ENCODE assay signal across 9 cellular contexts in the genomic region with DNA sequence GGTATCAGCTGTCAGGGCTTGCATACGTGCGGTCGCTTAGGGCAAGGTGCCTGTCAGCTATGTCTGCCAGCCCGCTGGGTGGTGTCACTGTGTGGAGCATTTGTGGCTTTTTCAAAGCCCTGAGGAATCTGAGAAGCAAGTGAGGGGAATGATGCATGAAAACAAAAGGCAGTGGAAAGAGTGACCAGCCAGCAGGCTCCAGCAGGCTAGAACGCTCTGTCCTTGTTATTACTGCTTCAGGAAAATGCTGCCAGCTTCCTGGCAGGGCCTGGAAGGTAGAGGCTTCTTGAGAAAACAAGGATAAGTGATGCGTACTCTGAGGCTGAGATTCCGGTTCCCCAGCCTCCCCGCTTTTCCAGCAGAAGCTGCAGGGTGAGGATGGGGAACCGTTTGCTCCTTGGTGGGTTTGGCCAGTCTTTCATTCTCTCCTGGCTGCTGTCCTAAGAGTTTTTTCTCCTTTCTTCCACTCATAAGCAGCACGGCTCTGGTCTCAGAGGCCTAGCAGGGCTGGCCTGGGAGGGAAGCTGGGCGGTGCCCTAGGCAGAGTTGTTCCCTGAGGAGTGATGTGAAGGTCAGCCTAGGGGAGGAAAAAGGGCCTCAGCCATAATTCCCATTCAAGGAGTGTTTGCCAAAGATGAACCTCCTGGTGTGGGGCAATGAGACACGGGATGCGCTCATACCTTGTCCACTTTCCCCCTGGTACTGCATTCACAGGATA. TPM values are rescaled to one million over a fixed set of nuclear protein-coding genes. Genes with fewer than 3 reads are reported as not detected.
DNase-seq lines count a peak whose midpoint lies in the region; ATAC-seq, FAIRE-seq and TF ChIP-seq lines count a peak whose summit lies in the region.
"Had no signal": no experiment of that assay in that cellular context is flagged by ENCODE, and none has a peak within 500 bp of the region (broad histone marks: within the 10 kb centered on the region; RNA-seq: fewer than 3 reads in every experiment).

No MANE protein-coding gene starts in this region.

- H3K27ac ChIP-seq in astrocyte (ENCODE audit: low read depth, low read length): no peak overlapping the region

- H3K4me2 ChIP-seq in astrocyte (ENCODE audit: low read length): no peak overlapping the region

- TF ChIP-seq CTCF in astrocyte (IDR thresholded peaks at IDR 0.05; ENCODE audit: insufficient read depth, low read depth, low read length): no peak

- H3K27ac Mint-ChIP-seq in astrocyte (ENCODE audit: unreplicated experiment): no peak overlapping the region
- H3K27ac Mint-ChIP-seq in stimulated activated effector memory CD8-positive, alpha-beta T cell treated with anti-CD3 and anti-CD28 coated beads, Interleukin-12 subunit alpha, Interleukin-12 subunit beta, amount 100 ng/mL, for 72 hours: no peak overlapping the region

- H3K4me3 Mint-ChIP-seq in astrocyte (ENCODE audit: unreplicated experiment): no peak overlapping the region
- no peak overlapping the region for H3K4me3 Mint-ChIP-seq in stimulated activated effector memory CD8-positive, alpha-beta T cell treated with anti-CD3 and anti-CD28 coated beads, Interleukin-12 subunit alpha, Interleukin-12 subunit beta, amount 100 ng/mL, for 72 hours

- no peak overlapping the region for H2AFZ ChIP-seq in astrocyte (ENCODE audit: low read depth, low read length)

- H3K4me1 Mint-ChIP-seq in astrocyte (ENCODE audit: low read depth, unreplicated experiment): peaks cover 4% of the 10 kb centered on the region
- no peaks in the 10 kb centered on the region for H3K4me1 Mint-ChIP-seq in stimulated activated effector memory CD8-positive, alpha-beta T cell treated with anti-CD3 and anti-CD28 coated beads, Interleukin-12 subunit alpha, Interleukin-12 subunit beta, amount 100 ng/mL, for 72 hours

- no peaks in the 10 kb centered on the region for H3K27me3 ChIP-seq in astrocyte (ENCODE audit: insufficient read depth, low read length)

- in situ Hi-C loops in G401 (cut with HindIII; ENCODE audit: low sequenced_read_pairs): no loop called here

- intact Hi-C loops in left ventricle myocardium superior (cut with micrococcal nuclease) (no loop called here), sciatic nerve (cut with DNase I) (no loop called here)

- no peaks in the 10 kb centered on the region for H3K36me3 Mint-ChIP-seq in astrocyte (ENCODE audit: low read depth, unreplicated experiment)
- no peaks in the 10 kb centered on the region for H3K36me3 Mint-ChIP-seq in stimulated activated effector memory CD8-positive, alpha-beta T cell treated with anti-CD3 and anti-CD28 coated beads, Interleukin-12 subunit alpha, Interleukin-12 subunit beta, amount 100 ng/mL, for 72 hours

- no peaks in the 10 kb centered on the region for H3K79me2 ChIP-seq in astrocyte (ENCODE audit: insufficient read depth, low read length)

- H3K9me3 ChIP-seq in astrocyte (ENCODE audit: insufficient read depth, low read depth, low read length): no peaks in the 10 kb centered on the region

- H3K4me1 ChIP-seq in astrocyte (ENCODE audit: insufficient read depth, low read length): no peaks in the 10 kb centered on the region

- H3K9ac ChIP-seq in astrocyte (ENCODE audit: low read length): no peak overlapping the region

- H4K20me1 ChIP-seq in astrocyte (ENCODE audit: insufficient read depth, low read length): no peaks in the 10 kb centered on the region

- no peaks in the 10 kb centered on the region for H3K27me3 Mint-ChIP-seq in astrocyte (ENCODE audit: low read depth, unreplicated experiment)

- H3K4me3 ChIP-seq in astrocyte (ENCODE audit: insufficient read depth, low read depth, low read length): no peak overlapping the region

- FAIRE-seq in astrocyte (lab: Jason Lieb, UNC): no peak

- DNase-seq in G401 (ENCODE audit: low spot score) (peak; percentile 92), astrocyte (ENCODE audit: low read depth) (peak; percentile 15), left ventricle myocardium superior (peak; percentile 54), sciatic nerve (ENCODE audit: low spot score) (no peak), SW 1271 (lab: John Stamatoyannopoulos, UW) (no peak), superior temporal gyrus (ENCODE audit: extremely low spot score) (no peak)
- no peak for DNase-seq in stimulated activated effector memory CD8-positive, alpha-beta T cell treated with anti-CD3 and anti-CD28 coated beads, Interleukin-12 subunit alpha, Interleukin-12 subunit beta, amount 100 ng/mL, for 72 hours (ENCODE audit: low spot score in 2 of 2)
- DNase-seq: activated effector memory CD4-positive, alpha-beta T cell treated with anti-CD3 and anti-CD28 coated beads, Interleukin-2, amount 50 U/mL, for 16 hours had no signal

- H3K9me3 Mint-ChIP-seq in astrocyte (ENCODE audit: unreplicated experiment): peaks cover 3% of the 10 kb centered on the region
- H3K9me3 Mint-ChIP-seq in stimulated activated effector memory CD8-positive, alpha-beta T cell treated with anti-CD3 and anti-CD28 coated beads, Interleukin-12 subunit alpha, Interleukin-12 subunit beta, amount 100 ng/mL, for 72 hours: peaks cover 5% of the 10 kb centered on the region

- peak; percentile 72 for ATAC-seq in left ventricle myocardium superior
- ATAC-seq in sciatic nerve: peak; percentile 88
- ATAC-seq in SK-N-SH treated with all-trans-retinoic acid at 6 μM for 48 hours: no peak; the same call in 2 of the 3 replicates
- no peak for ATAC-seq in stimulated activated effector memory CD8-positive, alpha-beta T cell treated with anti-CD3 and anti-CD28 coated beads, Interleukin-12 subunit alpha, Interleukin-12 subunit beta, amount 100 ng/mL, for 72 hours

- no peaks in the 10 kb centered on the region for H3K36me3 ChIP-seq in astrocyte (ENCODE audit: insufficient read depth, low read length)

TF ChIP-seq in SK-N-SH treated with all-trans-retinoic acid at 6 μM for 48 hours, 23 proteins besides CTCF, POLR2A, EP300 and RAD21 (continues in another document):
- TF ChIP-seq ZFP3 (CRISPR knock-in tag; IDR thresholded peaks at IDR 0.05) (no peak), SNAI2 (CRISPR knock-in tag; IDR thresholded peaks at IDR 0.05) (no peak), ZNF8 (CRISPR knock-in tag; IDR thresholded peaks at IDR 0.05) (no peak), OSR1 (CRISPR knock-in tag; IDR thresholded peaks at IDR 0.05) (no peak), ARNTL (CRISPR knock-in tag; IDR thresholded peaks at IDR 0.05; ENCODE audit: borderline replicate concordance, low read depth) (no peak), CSDC2 (CRISPR knock-in tag; IDR thresholded peaks at IDR 0.05) (no peak), GLIS3 (CRISPR knock-in tag; IDR thresholded peaks at IDR 0.05) (no peak), ZFP30 (CRISPR knock-in tag; IDR thresholded peaks at IDR 0.05) (no peak), BACH2 (CRISPR knock-in tag; IDR thresholded peaks at IDR 0.05; ENCODE audit: borderline replicate concordance) (no peak), TOX (CRISPR knock-in tag; IDR thresholded peaks at IDR 0.05; ENCODE audit: borderline replicate concordance) (no peak), TCF4 (CRISPR knock-in tag; IDR thresholded peaks at IDR 0.05; ENCODE audit: borderline replicate concordance) (no peak), PATZ1 (CRISPR knock-in tag; IDR thresholded peaks at IDR 0.05; ENCODE audit: borderline replicate concordance) (no peak), ISL1 (CRISPR knock-in tag; IDR thresholded peaks at IDR 0.05) (no peak), PPARA (CRISPR knock-in tag; IDR thresholded peaks at IDR 0.05; ENCODE audit: borderline replicate concordance) (no peak), ESRRG (CRISPR knock-in tag; IDR thresholded peaks at IDR 0.05) (no peak), CSRNP3 (CRISPR knock-in tag; IDR thresholded peaks at IDR 0.05) (no peak)

RNA-seq across cellular contexts. Expression of gene MKLN1, which starts 42.8 kb away (rescaled TPM):
- total RNA-seq in G401 (2014; rRNA removed; shearing (Covaris generic)): 25.2 and 37.5 TPM in 2 replicates
- total RNA-seq in astrocyte (48.0 and 50.3 TPM in 2 replicates), left ventricle myocardium superior (44.9 TPM), sciatic nerve (110 TPM)

Comparison
In these comparisons a context has a peak if more than half of its experiments do, and no peak if none do; other contexts are left out.
1. DNase-seq: peak in G401 (single experiment), astrocyte (single experiment) and left ventricle myocardium superior (single experiment); none in sciatic nerve (single experiment), SW 1271 (0 of 2), stimulated activated effector memory CD8-positive, alpha-beta T cell treated with anti-CD3 and anti-CD28 coated beads, Interleukin-12 subunit alpha, Interleukin-12 subunit beta, amount 100 ng/mL, for 72 hours (0 of 2) and superior temporal gyrus (single experiment).
2. ATAC-seq: peak in left ventricle myocardium superior (single experiment) and sciatic nerve (single experiment); none in SK-N-SH treated with all-trans-retinoic acid at 6 μM for 48 hours (single experiment) and stimulated activated effector memory CD8-positive, alpha-beta T cell treated with anti-CD3 and anti-CD28 coated beads, Interleukin-12 subunit alpha, Interleukin-12 subunit beta, amount 100 ng/mL, for 72 hours (single experiment).